In genomic region chr2:152415231-152415642, GRCh38 we compare ENCODE assay signal across 11 cellular contexts.
DNase-seq lines count a peak whose midpoint lies in the region; ATAC-seq and TF ChIP-seq lines count a peak whose summit lies in the region.
"Had no signal": no experiment of that assay in that cellular context is flagged by ENCODE, and none has a peak within 500 bp of the region (broad histone marks: within the 10 kb centered on the region; RNA-seq: fewer than 3 reads in every experiment).

No MANE protein-coding gene starts in this region.

- peaks cover 2% of the 10 kb centered on the region for H3K27me3 Mint-ChIP-seq in activated naive CD8-positive, alpha-beta T cell
- H3K27me3 Mint-ChIP-seq in activated naive CD8-positive, alpha-beta T cell treated with anti-CD3 and anti-CD28 coated beads for 36 hours = peaks cover 22% of the 10 kb centered on the region
- peaks cover 17% of the 10 kb centered on the region for H3K27me3 Mint-ChIP-seq in stimulated activated naive CD8-positive, alpha-beta T cell treated with anti-CD3 and anti-CD28 coated beads, Interleukin-15, amount 100 ng/mL, for 72 hours
- H3K27me3 Mint-ChIP-seq: naive B cell had no signal

- H3F3A ChIP-seq in SK-N-SH (replicated peaks; ENCODE audit: insufficient read depth) = no peaks in the 10 kb centered on the region

- POLR2A ChIA-PET in SK-N-SH (lab: Yijun Ruan, JAX) = no interaction called here

- no peaks in the 10 kb centered on the region for H3K36me3 Mint-ChIP-seq in activated naive CD8-positive, alpha-beta T cell
- no peaks in the 10 kb centered on the region for H3K36me3 Mint-ChIP-seq in activated naive CD8-positive, alpha-beta T cell treated with anti-CD3 and anti-CD28 coated beads for 36 hours
- H3K36me3 Mint-ChIP-seq: naive B cell had no signal

- H3K9me3 ChIP-seq in SK-N-SH (no peaks in the 10 kb centered on the region), thyroid gland (no peaks in the 10 kb centered on the region)

- H3K27ac Mint-ChIP-seq in activated naive CD8-positive, alpha-beta T cell = peak overlapping the region; percentile 55
- no peak overlapping the region for H3K27ac Mint-ChIP-seq in activated naive CD8-positive, alpha-beta T cell treated with anti-CD3 and anti-CD28 coated beads for 36 hours
- H3K27ac Mint-ChIP-seq in stimulated activated naive CD8-positive, alpha-beta T cell treated with anti-CD3 and anti-CD28 coated beads, Interleukin-15, amount 100 ng/mL, for 72 hours = peak overlapping the region in 1 of 2 donors; percentile 62
- H3K27ac Mint-ChIP-seq: naive B cell had no signal

- no peak for DNase-seq in activated naive CD8-positive, alpha-beta T cell treated with anti-CD3 and anti-CD28 coated beads for 36 hours
- DNase-seq in SK-N-SH = no peak
- DNase-seq in fibroblast of villous mesenchyme (ENCODE audit: low read depth) = peak; percentile 28
- peak in 1 of 2 donors; percentile 33 for DNase-seq in stimulated activated naive CD8-positive, alpha-beta T cell treated with anti-CD3 and anti-CD28 coated beads, Interleukin-15, amount 100 ng/mL, for 72 hours
- no peak for DNase-seq in NCI-H1105 (lab: John Stamatoyannopoulos, UW)
- no peak for DNase-seq in NCI-H2081 (lab: John Stamatoyannopoulos, UW)
- no peak for DNase-seq in thyroid gland
- DNase-seq: naive B cell, NCI-H2171 treated with DMSO at 0.1 percent for 48 hours had no signal

- TF ChIP-seq CTCF in SK-N-SH (IDR thresholded peaks at IDR 0.05) = no peak
- TF ChIP-seq CTCF in fibroblast of villous mesenchyme (IDR thresholded peaks at IDR 0.05; ENCODE audit: insufficient read depth, low read depth, low read length) = no peak
- TF ChIP-seq CTCF in thyroid gland (IDR thresholded peaks at IDR 0.05) = no peak

- H3K27ac ChIP-seq in SK-N-SH (ENCODE audit: low read depth in 2 of 2, low read length in 1 of 2) (no peak overlapping the region), thyroid gland (no peak overlapping the region)
- H3K27ac ChIP-seq: C4-2B had no signal

- intact Hi-C loops in thyroid gland (cut with DNase I) = no loop called here

- no peak overlapping the region for H3K4me3 Mint-ChIP-seq in activated naive CD8-positive, alpha-beta T cell
- H3K4me3 Mint-ChIP-seq in activated naive CD8-positive, alpha-beta T cell treated with anti-CD3 and anti-CD28 coated beads for 36 hours = no peak overlapping the region
- H3K4me3 Mint-ChIP-seq in stimulated activated naive CD8-positive, alpha-beta T cell treated with anti-CD3 and anti-CD28 coated beads, Interleukin-15, amount 100 ng/mL, for 72 hours = peak overlapping the region in 1 of 2 donors; percentile 21
- H3K4me3 Mint-ChIP-seq: naive B cell had no signal

- H2AFZ ChIP-seq in SK-N-SH (ENCODE audit: low read depth) = no peak overlapping the region

- H3K36me3 ChIP-seq in SK-N-SH (replicated peaks in 1 of 2; ENCODE audit: control insufficient read depth in 1 of 2, insufficient read depth in 2 of 2, low read length in 1 of 2) (no peaks in the 10 kb centered on the region), thyroid gland (no peaks in the 10 kb centered on the region)

- no peak overlapping the region for H3K9ac ChIP-seq in SK-N-SH

- TF ChIP-seq POLR2A in thyroid gland (IDR thresholded peaks at IDR 0.05) = no peak

- ATAC-seq in stimulated activated naive CD8-positive, alpha-beta T cell treated with anti-CD3 and anti-CD28 coated beads, Interleukin-15, amount 100 ng/mL, for 72 hours = peak; percentile 92

- no peaks in the 10 kb centered on the region for H4K20me1 ChIP-seq in SK-N-SH (ENCODE audit: insufficient read depth)

- 68% methylated on average over 3 of the region's 3 CpGs for WGBS in SK-N-SH (ENCODE audit: low lambda C conversion rate)
- 70 to 73% methylated on average over 3 of the region's 3 CpGs for WGBS in thyroid gland, 2 donors

- TF ChIP-seq EP300 in SK-N-SH (IDR thresholded peaks at IDR 0.05; ENCODE audit: borderline replicate concordance in 1 of 2, low read depth in 1 of 2, low read length in 1 of 2) = no peak

- no peaks in the 10 kb centered on the region for H3K9me3 Mint-ChIP-seq in activated naive CD8-positive, alpha-beta T cell (ENCODE audit: low read depth)
- no peaks in the 10 kb centered on the region for H3K9me3 Mint-ChIP-seq in activated naive CD8-positive, alpha-beta T cell treated with anti-CD3 and anti-CD28 coated beads for 36 hours
- no peaks in the 10 kb centered on the region for H3K9me3 Mint-ChIP-seq in stimulated activated naive CD8-positive, alpha-beta T cell treated with anti-CD3 and anti-CD28 coated beads, Interleukin-15, amount 100 ng/mL, for 72 hours
- H3K9me3 Mint-ChIP-seq: naive B cell had no signal

- H3K27me3 ChIP-seq in SK-N-SH (ENCODE audit: insufficient read depth) (no peaks in the 10 kb centered on the region), thyroid gland (no peaks in the 10 kb centered on the region)

- no peaks in the 10 kb centered on the region for H3K9me2 ChIP-seq in SK-N-SH

- no peaks in the 10 kb centered on the region for H3K4me1 Mint-ChIP-seq in activated naive CD8-positive, alpha-beta T cell (ENCODE audit: low read depth)
- peaks cover 5% of the 10 kb centered on the region for H3K4me1 Mint-ChIP-seq in activated naive CD8-positive, alpha-beta T cell treated with anti-CD3 and anti-CD28 coated beads for 36 hours
- H3K4me1 Mint-ChIP-seq in stimulated activated naive CD8-positive, alpha-beta T cell treated with anti-CD3 and anti-CD28 coated beads, Interleukin-15, amount 100 ng/mL, for 72 hours = peaks cover 21% of the 10 kb centered on the region

- peaks cover 16 to 47% of the 10 kb centered on the region in 2 experiments for H3K4me1 ChIP-seq in SK-N-SH (ENCODE audit: control insufficient read depth in 1 of 2, insufficient read depth in 2 of 2, low read depth in 1 of 2, low read length in 1 of 2)
- peaks cover 3 to 38% of the 10 kb centered on the region in 2 donors for H3K4me1 ChIP-seq in thyroid gland

- no peak for TF ChIP-seq RAD21 in SK-N-SH (IDR thresholded peaks at IDR 0.05; ENCODE audit: low read length)

- no peak overlapping the region for H3K4me3 ChIP-seq in SK-N-SH (ENCODE audit: low read depth in 2 of 2, low read length in 1 of 2)
- H3K4me3 ChIP-seq in fibroblast of villous mesenchyme (ENCODE audit: low read depth, low read length) = no peak overlapping the region
- no peak overlapping the region for H3K4me3 ChIP-seq in thyroid gland (replicated peaks in 1 of 3)

- H3K4me2 ChIP-seq in SK-N-SH = no peak overlapping the region

- CTCF ChIA-PET in SK-N-SH (lab: Yijun Ruan, JAX) = interaction anchor here (0.7 to 1.3 kb wide), 3 partner anchors 10 to 109 kb away, joined by 3 read pairs; no protein-coding TSS in a partner anchor

- peaks cover 38% of the 10 kb centered on the region; the same call in 1 of the 2 replicates for H3K79me2 ChIP-seq in SK-N-SH (ENCODE audit: insufficient read depth)

TF ChIP-seq in SK-N-SH, 30 proteins besides CTCF, POLR2A, EP300 and RAD21:
- peak; percentile 39; the same call in 1 of the 2 replicates for TF ChIP-seq FOSL2 (IDR thresholded peaks at IDR 0.05; ENCODE audit: borderline replicate concordance, low read depth)
- TF ChIP-seq PBX3 (IDR thresholded peaks at IDR 0.05) = peak; percentile 48; the same call in 1 of the 2 replicates
- TF ChIP-seq JUND (IDR thresholded peaks at IDR 0.05) = peak; percentile 38; the same call in 1 of the 2 replicates
- peak; percentile 53; the same call in 1 of the 2 replicates for TF ChIP-seq TCF12 (IDR thresholded peaks at IDR 0.05)
- no peak for TF ChIP-seq RFX5 (IDR thresholded peaks at IDR 0.05; ENCODE audit: low read length)
